Comparison of ENCODE assay signal across 13 cellular contexts in the genomic region with DNA sequence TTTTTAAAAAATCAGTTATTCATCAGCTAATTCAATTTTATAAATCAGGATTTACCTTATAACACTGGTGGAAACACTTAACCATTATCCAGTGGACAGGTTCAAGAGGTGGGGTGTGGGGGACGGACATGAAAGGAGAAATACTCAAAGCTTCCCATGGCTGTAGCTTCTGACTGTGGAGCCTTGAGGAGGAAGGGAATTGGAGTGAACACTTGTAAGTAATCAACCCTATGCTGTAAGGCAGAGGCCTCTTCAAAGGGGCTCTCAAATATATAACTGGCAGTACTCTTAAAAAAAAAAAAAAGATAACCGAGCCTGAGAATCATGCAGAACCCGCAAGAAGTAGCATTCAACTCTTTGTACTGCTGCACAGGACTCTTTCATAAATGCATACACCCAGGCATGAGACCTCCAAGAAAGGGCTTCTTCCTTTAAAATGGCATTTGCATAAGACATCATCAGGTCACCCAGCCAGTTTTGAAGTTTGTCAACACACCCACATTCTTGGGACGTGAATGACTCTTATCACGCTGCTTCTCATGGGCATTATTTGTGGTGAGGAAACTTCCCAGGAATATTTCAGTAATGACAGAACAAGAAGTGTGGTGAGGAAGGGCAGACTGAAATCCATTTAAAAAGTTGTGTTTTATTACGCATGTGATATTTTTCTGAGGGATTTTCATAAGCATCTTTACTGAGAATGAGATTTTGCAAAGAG. TPM values are rescaled to one million over a fixed set of nuclear protein-coding genes. Genes with fewer than 3 reads are reported as not detected.
DNase-seq lines count a peak whose midpoint lies in the region; ATAC-seq and TF ChIP-seq lines count a peak whose summit lies in the region.
"Had no signal": no experiment of that assay in that cellular context is flagged by ENCODE, and none has a peak within 500 bp of the region (broad histone marks: within the 10 kb centered on the region; RNA-seq: fewer than 3 reads in every experiment).

No MANE protein-coding gene starts in this region.

- DNase-seq in AG10803 (ENCODE audit: low read depth) (peak; percentile 91), LHCN-M2 (ENCODE audit: low read depth) (peak; percentile 94), dedifferentiated amniotic fluid mesenchymal stem cell (ENCODE audit: extremely low spot score) (peak; percentile 83), myocyte (ENCODE audit: low read depth) (peak; percentile 90), NCI-H748 treated with DMSO at 0.1 percent for 48 hours (lab: John Stamatoyannopoulos, UW) (no peak)
- no peak for DNase-seq in stimulated activated CD4-positive, alpha-beta T cell treated with anti-CD3 and anti-CD28 coated beads, Interleukin-2, amount 100 ng/mL, for 24 hours
- DNase-seq: activated B cell treated with CpG ODN at 0.5 μM for 24 hours; activated T-cell treated with anti-CD3 and anti-CD28 coated beads, Interleukin-2, amount 50 U/mL, for 1 hour; caudate nucleus; NCI-H446; retina had no signal

- TF ChIP-seq CTCF in AG10803 (conservative IDR thresholded peaks at IDR 0.05; ENCODE audit: low read length): no peak

- H3K4me3 ChIP-seq in AG10803 (ENCODE audit: low read length): no peak overlapping the region

- ATAC-seq in HG03442 (IDR thresholded peaks at IDR 0.05; ENCODE audit: unreplicated experiment): no peak
- no peak for ATAC-seq in GM19023 (IDR thresholded peaks at IDR 0.05; ENCODE audit: unreplicated experiment)

RNA-seq across cellular contexts. Expression of a gene that starts 8.1 kb away (rescaled TPM):
- total RNA-seq in LHCN-M2 (2014; rRNA removed) (20.2 and 28.1 TPM in 2 replicates), myocyte (15.6 and 40.0 TPM in 2 replicates)
- 13.3 TPM for polyA plus RNA-seq in LHCN-M2 (2012)
- 16.5 TPM for polyA plus RNA-seq in myocyte (2012)

Comparison
In these comparisons a context has a peak if more than half of its experiments do, and no peak if none do; other contexts are left out.
1. DNase-seq: peak in AG10803 (single experiment), LHCN-M2 (single experiment), dedifferentiated amniotic fluid mesenchymal stem cell (single experiment) and myocyte (single experiment); none in stimulated activated CD4-positive, alpha-beta T cell treated with anti-CD3 and anti-CD28 coated beads, Interleukin-2, amount 100 ng/mL, for 24 hours (0 of 2) and NCI-H748 treated with DMSO at 0.1 percent for 48 hours (single experiment).